Comparison of ENCODE assay signal across 2 cellular contexts in genomic region chr19:55032976-55033643, GRCh38. TPM values are rescaled to one million over a fixed set of nuclear protein-coding genes. Genes with fewer than 3 reads are reported as not detected.
"Had no signal": no experiment of that assay in that cellular context is flagged by ENCODE, and none has a peak within 500 bp of the region (broad histone marks: within the 10 kb centered on the region; RNA-seq: fewer than 3 reads in every experiment).

No MANE protein-coding gene starts in this region.

RNA-seq across cellular contexts. Expression of gene GP6, which starts 5.0 kb away (rescaled TPM):
- total RNA-seq: M059J, SJSA1 had no signal
